ENCODE assay signal across 9 cellular contexts in the genomic region with DNA sequence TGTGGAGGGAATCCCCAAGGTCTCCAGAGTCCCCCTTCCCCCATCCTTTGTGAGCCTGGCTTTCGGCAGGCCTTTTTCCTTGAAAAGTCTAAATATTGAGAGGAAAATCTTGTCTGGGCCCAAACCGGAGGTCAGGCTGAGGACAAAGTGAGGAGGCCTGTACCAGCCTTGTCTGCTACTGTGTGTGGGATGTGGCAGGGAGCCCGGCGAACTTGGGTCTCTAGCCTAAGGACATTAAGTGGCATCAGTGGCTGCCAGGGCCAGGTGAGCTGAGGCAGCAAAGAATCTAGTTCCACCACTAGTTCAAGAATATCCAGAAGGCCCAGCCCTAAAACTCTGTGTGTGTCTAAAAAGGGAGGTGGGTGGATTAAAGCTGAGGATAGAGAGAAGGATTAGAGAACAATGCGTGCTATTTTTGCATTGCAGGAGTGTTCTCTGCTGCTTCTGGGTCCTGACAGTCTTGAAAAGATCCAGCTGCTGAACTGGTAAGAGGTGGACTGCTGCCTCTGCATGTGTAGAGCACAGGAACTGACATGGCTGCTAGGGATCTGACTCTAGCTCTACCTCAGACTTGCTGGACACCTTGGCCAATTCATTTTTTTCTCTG. TPM values are rescaled to one million over a fixed set of nuclear protein-coding genes. Genes with fewer than 3 reads are reported as not detected.
A peak's percentile ranks its signal among the peaks of the same experiment; 100 is the strongest.
DNase-seq lines count a peak whose midpoint lies in the region; ATAC-seq, FAIRE-seq and TF ChIP-seq lines count a peak whose summit lies in the region.
"Had no signal": no experiment of that assay in that cellular context is flagged by ENCODE, and none has a peak within 500 bp of the region (broad histone marks: within the 10 kb centered on the region; RNA-seq: fewer than 3 reads in every experiment).

No MANE protein-coding gene starts in this region.

- in situ Hi-C loops in GM23248 (cut with MboI) = no loop called here

- no peak for ATAC-seq in HG02970 (IDR thresholded peaks at IDR 0.05; ENCODE audit: low FRiP score, unreplicated experiment)

- H3K9ac ChIP-seq in GM23248 (peak overlapping the region; percentile 95), skeletal muscle satellite cell (ENCODE audit: low read depth, low read length) (peak overlapping the region; percentile 84)

- H4K20me1 ChIP-seq in GM23248 (ENCODE audit: insufficient read depth) = no peaks in the 10 kb centered on the region

- no peak for FAIRE-seq in HTR-8/SVneo (lab: Jason Lieb, UNC)

- no peaks in the 10 kb centered on the region for H3K36me3 ChIP-seq in GM23248 (ENCODE audit: low read depth)
- H3K36me3 ChIP-seq in cardiac muscle cell = no peaks in the 10 kb centered on the region
- no peaks in the 10 kb centered on the region for H3K36me3 ChIP-seq in skeletal muscle satellite cell (ENCODE audit: insufficient read depth, low read length)

- 18 to 45% methylated on average over 2 to 3 of the region's 5 CpGs for WGBS in GM23248 (ENCODE audit: low coverage in 1 of 2, low lambda C conversion rate in 2 of 2, missing lambda C conversion rate in 2 of 2), 2 experiments

- H3K4me2 ChIP-seq in GM23248 (ENCODE audit: unreplicated experiment) (peak overlapping the region; percentile 93), skeletal muscle satellite cell (ENCODE audit: low read length) (peak overlapping the region; percentile 84)

- peaks cover 18% of the 10 kb centered on the region for H3K4me1 ChIP-seq in GM23248 (ENCODE audit: insufficient read depth)
- no peaks in the 10 kb centered on the region for H3K4me1 ChIP-seq in cardiac muscle cell (ENCODE audit: low read depth)
- peaks cover 18% of the 10 kb centered on the region for H3K4me1 ChIP-seq in skeletal muscle satellite cell (ENCODE audit: control insufficient read depth, insufficient read depth, low read length)

- no peaks in the 10 kb centered on the region for H3F3A ChIP-seq in GM23248 (ENCODE audit: insufficient read depth)

- H3K79me2 ChIP-seq in GM23248 (ENCODE audit: insufficient read depth) = no peaks in the 10 kb centered on the region

- H2AFZ ChIP-seq in GM23248 = peak overlapping the region; percentile 95

- TF ChIP-seq CTCF in WI38 (IDR thresholded peaks at IDR 0.05; ENCODE audit: low read depth, low read length) (no peak), cardiac muscle cell (IDR thresholded peaks at IDR 0.05; ENCODE audit: low read depth, low read length) (no peak), GM10266 (IDR thresholded peaks at IDR 0.05; ENCODE audit: control insufficient read depth, insufficient read depth, low read depth, missing control alignments) (no peak)

- H3K27ac ChIP-seq in GM23248 = peak overlapping the region; percentile 88
- peak overlapping the region; percentile 88 for H3K27ac ChIP-seq in cardiac muscle cell

- H3K27me3 ChIP-seq in GM23248 (replicated peaks; ENCODE audit: insufficient read depth) (no peaks in the 10 kb centered on the region), cardiac muscle cell (no peaks in the 10 kb centered on the region), skeletal muscle satellite cell (ENCODE audit: control insufficient read depth, insufficient read depth, low read length) (no peaks in the 10 kb centered on the region)

- no peaks in the 10 kb centered on the region for H3K9me2 ChIP-seq in GM23248 (ENCODE audit: insufficient read depth)

- DNase-seq in GM23248 (peak; percentile 16), cardiac muscle cell (ENCODE audit: low read depth in 1 of 2, low spot score in 1 of 2) (peak; percentile 51 to 70), GM10266 (ENCODE audit: extremely low spot score) (no peak), NCI-H748 (lab: John Stamatoyannopoulos, UW; ENCODE audit: unreplicated experiment) (no peak), HTR-8/SVneo (ENCODE audit: insufficient read length, low spot score) (no peak)

- H3K4me3 ChIP-seq in GM23248 = peak overlapping the region; percentile 96
- peak overlapping the region; percentile 65 for H3K4me3 ChIP-seq in WI38 (ENCODE audit: low read depth, low read length)
- peak overlapping the region; percentile 36 for H3K4me3 ChIP-seq in cardiac muscle cell
- peak overlapping the region; percentile 74 for H3K4me3 ChIP-seq in skeletal muscle satellite cell (ENCODE audit: low read length)

- H3K9me3 ChIP-seq in GM23248 (ENCODE audit: low read depth) (no peaks in the 10 kb centered on the region), cardiac muscle cell (ENCODE audit: low read depth) (no peaks in the 10 kb centered on the region), skeletal muscle satellite cell (replicated peaks; ENCODE audit: low read length) (no peaks in the 10 kb centered on the region)

RNA-seq across cellular contexts. Expression of gene AMER1, which starts 1.2 kb away (rescaled TPM):
- 1.9 and 2.3 TPM in 2 replicates for total RNA-seq in GM23248 (2014; rRNA removed; shearing (Covaris generic))
- polyA plus RNA-seq in GM23248 (2016; fragmentation: Nextera tagmentation; extraction: Ambion mirVana) = 0.05 and 0.11 TPM in 2 replicates
- 6.4 and 8.0 TPM in 2 replicates for total RNA-seq in cardiac muscle cell
- polyA plus RNA-seq in cardiac muscle cell = 0.02 and 0.04 TPM in 2 replicates
- 1.3 and 1.5 TPM in 2 replicates for total RNA-seq in skeletal muscle satellite cell (2012; rRNA removed)

RNA-seq across cellular contexts. Expression of gene ASB12, which starts 23.7 kb away (rescaled TPM):
- 0.22 TPM in 1 of 2 replicates, not detected in the other for total RNA-seq in GM23248 (2014; rRNA removed; shearing (Covaris generic))
- not detected in 2 replicates for polyA plus RNA-seq in GM23248 (2016; fragmentation: Nextera tagmentation; extraction: Ambion mirVana)
- 0.24 and 0.46 TPM in 2 replicates for total RNA-seq in cardiac muscle cell
- polyA plus RNA-seq in cardiac muscle cell = 0.75 and 1.1 TPM in 2 replicates
- under 0.01 TPM in 2 replicates for total RNA-seq in skeletal muscle satellite cell (2012; rRNA removed)
- total RNA-seq: T-helper 1 cell treated with Interleukin-12 subunit alpha and Interleukin-12 subunit beta and Interleukin-4 antibody, amounts not matched to agents 30 ng/mL and 1 ng/mL, for 36 hours had no signal

Comparison
In these comparisons a context has a peak if more than half of its experiments do, and no peak if none do; other contexts are left out.
1. DNase-seq: peak in GM23248 (single experiment) and cardiac muscle cell (2 of 2); none in GM10266 (single experiment), NCI-H748 (single experiment) and HTR-8/SVneo (single experiment).
2. H3K4me3 ChIP-seq: peak in every context shown above with its lines; median percentile 96 in GM23248; 74 in skeletal muscle satellite cell; 65 in WI38; 36 in cardiac muscle cell.